In the genomic region with DNA sequence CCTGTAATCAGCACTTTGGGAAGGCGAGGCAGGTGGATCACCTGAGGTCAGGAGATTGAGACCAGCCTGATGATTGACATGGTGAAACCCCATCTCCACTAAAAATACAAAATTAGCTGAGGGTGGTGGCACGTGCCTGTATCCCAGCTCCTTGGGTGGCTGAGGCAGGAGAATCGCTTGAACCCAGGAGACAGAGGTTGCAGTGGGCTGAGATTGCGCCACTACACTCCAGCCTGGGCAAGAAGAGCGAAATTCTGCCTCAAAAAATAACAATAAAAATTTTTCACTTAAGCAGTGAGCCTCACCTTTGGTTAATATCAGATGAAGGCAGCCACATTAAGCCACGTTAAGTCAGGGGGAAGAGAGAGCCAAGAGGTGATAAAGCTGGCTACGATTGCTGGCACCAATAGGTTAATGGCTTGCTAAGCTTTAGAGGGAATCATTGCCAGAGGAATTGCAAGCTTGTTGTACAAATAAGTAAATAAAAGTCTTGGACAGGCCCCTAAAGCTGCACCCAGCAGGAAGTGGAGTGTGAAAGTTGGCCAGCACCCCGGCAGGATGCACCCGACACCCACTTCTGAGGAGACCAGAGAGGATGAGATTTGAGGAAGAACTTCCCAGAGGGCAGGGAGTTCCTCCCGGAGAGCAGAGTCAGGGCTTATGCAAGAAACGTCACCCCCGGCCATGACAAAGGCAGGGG, we compare ENCODE assay signal across 16 cellular contexts. TPM values are rescaled to one million over a fixed set of nuclear protein-coding genes. Genes with fewer than 3 reads are reported as not detected.
DNase-seq lines count a peak whose midpoint lies in the region; ATAC-seq and TF ChIP-seq lines count a peak whose summit lies in the region.
"Had no signal": no experiment of that assay in that cellular context is flagged by ENCODE, and none has a peak within 500 bp of the region (broad histone marks: within the 10 kb centered on the region; RNA-seq: fewer than 3 reads in every experiment).

No MANE protein-coding gene starts in this region.

- H3K27me3 ChIP-seq in stomach (no peaks in the 10 kb centered on the region), mesendoderm (ENCODE audit: insufficient read depth, low read length, poor library complexity) (no peaks in the 10 kb centered on the region)
- H3K27me3 ChIP-seq: cardiac muscle cell, esophagus squamous epithelium had no signal

- H3K27ac Mint-ChIP-seq in activated naive CD4-positive, alpha-beta T cell treated with anti-CD3 and anti-CD28 coated beads, Interleukin-2, amount 50 U/mL, for 24 hours = peak overlapping the region; percentile 57
- H3K27ac Mint-ChIP-seq: activated CD4-positive, alpha-beta memory T cell treated with anti-CD3 and anti-CD28 coated beads, Interleukin-2, amount 10 ng/mL, durations not matched to agents 7 days and 5 days; activated T-helper 1 cell treated with anti-CD3 and anti-CD28 coated beads, Interleukin-12 subunit alpha, Interleukin-12 subunit beta, Interleukin-2, Interleukin-4 antibody, amounts not matched to agents 30 ng/mL and 10 ng/mL and 1 ng/mL, durations not matched to agents 14 hours and 24 hours and 36 hours; immature natural killer cell had no signal

- no peaks in the 10 kb centered on the region for H3K79me1 ChIP-seq in mesendoderm (ENCODE audit: low read length)

- no peak overlapping the region for H4K8ac ChIP-seq in mesendoderm (ENCODE audit: low read depth, low read length)

- H3K9ac ChIP-seq in mesendoderm (ENCODE audit: low read length) = no peak overlapping the region

- no peak overlapping the region for H3K23ac ChIP-seq in mesendoderm (ENCODE audit: low read length)

- peak; percentile 74 for ATAC-seq in left lobe of liver
- ATAC-seq in HG02759 (IDR thresholded peaks at IDR 0.05; ENCODE audit: unreplicated experiment) = no peak

- H3K56ac ChIP-seq in mesendoderm (ENCODE audit: low read length) = no peak overlapping the region

- no peak overlapping the region for H2BK15ac ChIP-seq in mesendoderm (replicated peaks; ENCODE audit: low read depth)

- no peaks in the 10 kb centered on the region for H3K79me2 ChIP-seq in mesendoderm (ENCODE audit: control insufficient read depth, insufficient read depth, low read length)

- no peak overlapping the region for H3K4ac ChIP-seq in mesendoderm (ENCODE audit: low read depth, low read length)

- no peaks in the 10 kb centered on the region for H3K9me3 Mint-ChIP-seq in activated naive CD4-positive, alpha-beta T cell treated with anti-CD3 and anti-CD28 coated beads, Interleukin-2, amount 50 U/mL, for 24 hours
- H3K9me3 Mint-ChIP-seq: activated CD4-positive, alpha-beta memory T cell treated with anti-CD3 and anti-CD28 coated beads, Interleukin-2, amount 10 ng/mL, durations not matched to agents 7 days and 5 days; activated T-helper 1 cell treated with anti-CD3 and anti-CD28 coated beads, Interleukin-12 subunit alpha, Interleukin-12 subunit beta, Interleukin-2, Interleukin-4 antibody, amounts not matched to agents 30 ng/mL and 10 ng/mL and 1 ng/mL, durations not matched to agents 14 hours and 24 hours and 36 hours; immature natural killer cell had no signal

- H4K5ac ChIP-seq in mesendoderm (ENCODE audit: low read length) = no peak overlapping the region

- H3K36me3 ChIP-seq in stomach (peaks cover 4 to 36% (median 23%) of the 10 kb centered on the region in 4 donors), mesendoderm (ENCODE audit: control insufficient read depth, insufficient read depth, low read length) (peaks cover 4% of the 10 kb centered on the region)

- H3K4me3 ChIP-seq in stomach (no peak overlapping the region), mesendoderm (ENCODE audit: low read length) (no peak overlapping the region)
- H3K4me3 ChIP-seq: cardiac muscle cell, esophagus squamous epithelium had no signal

- no peak overlapping the region for H3K4me2 ChIP-seq in mesendoderm (ENCODE audit: low read length)

- no peak overlapping the region for H2AK5ac ChIP-seq in mesendoderm (ENCODE audit: low read length)

- H3K4me1 ChIP-seq in stomach (peaks cover 15 to 43% (median 37%) of the 10 kb centered on the region in 4 donors), mesendoderm (ENCODE audit: control insufficient read depth, low read depth, low read length) (no peaks in the 10 kb centered on the region)

- TF ChIP-seq POLR2A in stomach (IDR thresholded peaks at IDR 0.05) = no peak

- TF ChIP-seq EP300 in stomach (IDR thresholded peaks at IDR 0.05) = no peak

- H3K27me3 Mint-ChIP-seq in activated naive CD4-positive, alpha-beta T cell treated with anti-CD3 and anti-CD28 coated beads, Interleukin-2, amount 50 U/mL, for 24 hours = no peaks in the 10 kb centered on the region
- H3K27me3 Mint-ChIP-seq: activated CD4-positive, alpha-beta memory T cell treated with anti-CD3 and anti-CD28 coated beads, Interleukin-2, amount 10 ng/mL, durations not matched to agents 7 days and 5 days had no signal

- TF ChIP-seq CTCF in stomach (IDR thresholded peaks at IDR 0.05) = no peak

- H3K9me3 ChIP-seq in stomach = no peaks in the 10 kb centered on the region
- H3K9me3 ChIP-seq: esophagus squamous epithelium had no signal

- peak overlapping the region; percentile 41 to 62 (median 58) for H3K27ac ChIP-seq in stomach
- no peak overlapping the region for H3K27ac ChIP-seq in mesendoderm (ENCODE audit: low read depth, low read length)
- H3K27ac ChIP-seq: cardiac muscle cell had no signal

- intact Hi-C loops in stomach (cut with DNase I; ENCODE audit: low total_unique reads) = no loop called here

- 21 to 39% (median 35%) methylated on average over 12 of the region's 12 CpGs for WGBS in stomach, 5 donors
- WGBS in mesendoderm (ENCODE audit: extremely low coverage, insufficient coverage, low lambda C conversion rate) = no CpG with 5 or more reads among the region's 12 CpGs

- H3K4me3 Mint-ChIP-seq in activated naive CD4-positive, alpha-beta T cell treated with anti-CD3 and anti-CD28 coated beads, Interleukin-2, amount 50 U/mL, for 24 hours = no peak overlapping the region
- H3K4me3 Mint-ChIP-seq: activated CD4-positive, alpha-beta memory T cell treated with anti-CD3 and anti-CD28 coated beads, Interleukin-2, amount 10 ng/mL, durations not matched to agents 7 days and 5 days; activated T-helper 1 cell treated with anti-CD3 and anti-CD28 coated beads, Interleukin-12 subunit alpha, Interleukin-12 subunit beta, Interleukin-2, Interleukin-4 antibody, amounts not matched to agents 30 ng/mL and 10 ng/mL and 1 ng/mL, durations not matched to agents 14 hours and 24 hours and 36 hours; immature natural killer cell had no signal

- DNase-seq in activated naive CD4-positive, alpha-beta T cell treated with anti-CD3 and anti-CD28 coated beads, Interleukin-2, amount 50 U/mL, for 16 hours = no peak
- peak; percentile 9 for DNase-seq in HT-29 (ENCODE audit: low spot score)
- peak; percentile 78 for DNase-seq in left lobe of liver (ENCODE audit: low spot score)
- DNase-seq in stomach = peak; percentile 78
- no peak for DNase-seq in mesendoderm
- DNase-seq in T-helper 1 cell = no peak
- DNase-seq: activated CD4-positive, alpha-beta memory T cell treated with anti-CD3 and anti-CD28 coated beads, Interleukin-2, amount 10 ng/mL, durations not matched to agents 7 days and 5 days; esophagus squamous epithelium; GOT3; immature natural killer cell; KBM-7; midbrain had no signal

- no peaks in the 10 kb centered on the region for H3K4me1 Mint-ChIP-seq in activated naive CD4-positive, alpha-beta T cell treated with anti-CD3 and anti-CD28 coated beads, Interleukin-2, amount 50 U/mL, for 24 hours

- H2BK5ac ChIP-seq in mesendoderm (ENCODE audit: low read length) = no peak overlapping the region

- H3K36me3 Mint-ChIP-seq in activated naive CD4-positive, alpha-beta T cell treated with anti-CD3 and anti-CD28 coated beads, Interleukin-2, amount 50 U/mL, for 24 hours = peaks cover 5% of the 10 kb centered on the region

- no peak overlapping the region for H2BK120ac ChIP-seq in mesendoderm (ENCODE audit: low read depth, low read length)

- no peak overlapping the region for H3K18ac ChIP-seq in mesendoderm (ENCODE audit: low read length)

RNA-seq across cellular contexts. Expression of a gene that starts 41.3 kb away (rescaled TPM):
- 287 and 301 TPM in 2 replicates for total RNA-seq in HT-29 (2014; rRNA removed; shearing (Covaris generic))
- 3.1 TPM for total RNA-seq in left lobe of liver
- total RNA-seq in stomach = 100 to 1,000 TPM in 2 of 5 donors, 10 to 100 TPM in 2, not detected in 1; 51.3 to 352 (median 103) TPM
- polyA plus RNA-seq in stomach = 100 to 1,000 TPM in 1 of 3 donors, 10 to 100 TPM in 2; 70.3 to 183 (median 87.5) TPM
- polyA plus RNA-seq in mesendoderm (2013, experiment 1 of 2) = 1.5 TPM
- 1.4 TPM for polyA plus RNA-seq in mesendoderm (2013, experiment 2 of 2)

RNA-seq across cellular contexts. Expression of a gene that starts 49.7 kb away (rescaled TPM):
- total RNA-seq in HT-29 (2014; rRNA removed; shearing (Covaris generic)) = 123 and 131 TPM in 2 replicates
- total RNA-seq in left lobe of liver (19.2 TPM), stomach (100 to 1,000 TPM in 1 of 5 donors, 10 to 100 TPM in 4; 21.0 to 494 (median 70.4) TPM)
- 10 to 100 TPM in 2 of 3 donors, 1 to 10 TPM in 1; 7.4 to 12.7 (median 11.0) TPM for polyA plus RNA-seq in stomach
- 22.7 TPM for polyA plus RNA-seq in mesendoderm (2013, experiment 1 of 2)
- polyA plus RNA-seq in mesendoderm (2013, experiment 2 of 2) = 24.1 TPM

Comparison
In these comparisons a context has a peak if more than half of its experiments do, and no peak if none do; other contexts are left out.
1. DNase-seq: peak in HT-29 (single experiment), left lobe of liver (single experiment) and stomach (single experiment); none in activated naive CD4-positive, alpha-beta T cell treated with anti-CD3 and anti-CD28 coated beads, Interleukin-2, amount 50 U/mL, for 16 hours (single experiment), mesendoderm (single experiment) and T-helper 1 cell (0 of 5).